ENCODE assay signal across 9 cellular contexts in the genomic region with DNA sequence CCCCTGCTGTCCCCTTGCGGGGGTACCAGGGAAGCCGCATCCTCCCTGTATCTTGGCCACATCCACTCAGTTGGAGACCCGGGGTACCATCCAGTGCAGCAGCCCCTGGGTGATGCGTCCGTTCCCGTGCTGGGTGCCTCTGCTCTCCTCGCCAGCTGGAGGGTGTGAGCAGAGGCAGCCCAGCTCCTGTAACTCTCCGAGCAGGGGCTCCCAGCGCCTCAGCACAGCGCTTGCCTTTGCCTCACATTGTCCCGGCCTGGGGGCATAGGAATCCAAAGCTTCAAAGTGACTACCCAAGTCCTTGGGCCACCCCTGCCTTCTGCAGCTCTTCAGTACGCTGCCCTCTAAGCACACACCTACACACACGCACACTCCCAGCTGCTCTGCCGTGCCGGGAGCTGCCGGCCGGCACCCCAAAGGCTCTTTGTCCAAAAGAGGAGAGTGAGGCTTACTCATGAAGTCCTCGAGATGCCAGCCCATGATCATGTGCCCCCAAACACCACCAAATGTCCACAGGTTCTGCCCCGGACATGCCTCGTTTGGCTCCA. TPM values are rescaled to one million over a fixed set of nuclear protein-coding genes. Genes with fewer than 3 reads are reported as not detected.
A peak's percentile ranks its signal among the peaks of the same experiment; 100 is the strongest.
DNase-seq lines count a peak whose midpoint lies in the region; ATAC-seq and TF ChIP-seq lines count a peak whose summit lies in the region.
"Had no signal": no experiment of that assay in that cellular context is flagged by ENCODE, and none has a peak within 500 bp of the region (broad histone marks: within the 10 kb centered on the region; RNA-seq: fewer than 3 reads in every experiment).

No MANE protein-coding gene starts in this region.

- H3K9me3 ChIP-seq in Caco-2 (no peaks in the 10 kb centered on the region), WERI-Rb-1 (ENCODE audit: severe bottlenecking) (no peaks in the 10 kb centered on the region), prostate gland (no peaks in the 10 kb centered on the region)

- no peak overlapping the region for H3K4me3 ChIP-seq in Caco-2 (ENCODE audit: low read depth, low read length)
- peak overlapping the region; percentile 47 for H3K4me3 ChIP-seq in WERI-Rb-1 (ENCODE audit: low read depth, low read length)
- peak overlapping the region; percentile 39 to 41 for H3K4me3 ChIP-seq in prostate gland

- peak overlapping the region; percentile 36; the same call in 1 of the 2 replicates for H3K27ac ChIP-seq in WERI-Rb-1
- peak overlapping the region; percentile 72 to 82 for H3K27ac ChIP-seq in prostate gland

- peak; percentile 10 to 12 for ATAC-seq in left cardiac atrium
- no peak for ATAC-seq in GM18519 (IDR thresholded peaks at IDR 0.05; ENCODE audit: low FRiP score, unreplicated experiment)
- ATAC-seq in HG03520 (IDR thresholded peaks at IDR 0.05; ENCODE audit: unreplicated experiment), result no peak
- no peak for ATAC-seq in activated T-cell treated with anti-CD3 and anti-CD28 coated beads, Interleukin-2, amount 50 U/mL, for 4 hours

- TF ChIP-seq POLR2A in prostate gland (IDR thresholded peaks at IDR 0.05), result no peak

- no peaks in the 10 kb centered on the region; the same call in 1 of the 2 replicates for H3K36me3 ChIP-seq in Caco-2 (ENCODE audit: control insufficient read depth, insufficient read depth, low read length)
- H3K36me3 ChIP-seq in WERI-Rb-1, result peaks cover 4% of the 10 kb centered on the region; the same call in 1 of the 2 replicates
- no peaks in the 10 kb centered on the region for H3K36me3 ChIP-seq in prostate gland

- H3K4me1 ChIP-seq in Caco-2 (peaks cover 7% of the 10 kb centered on the region; the same call in 1 of the 2 replicates), prostate gland (replicated peaks) (peaks cover 10% of the 10 kb centered on the region)

- peak overlapping the region; percentile 49 for H3K27ac Mint-ChIP-seq in Caco-2 (ENCODE audit: unreplicated experiment)
- H3K27ac Mint-ChIP-seq: activated naive CD8-positive, alpha-beta T cell treated with anti-CD3 and anti-CD28 coated beads, Interleukin-2, amount 50 U/mL, for 24 hours had no signal

- DNase-seq in Caco-2, result no peak
- no peak for DNase-seq in WERI-Rb-1
- no peak for DNase-seq in left cardiac atrium
- DNase-seq in prostate gland (ENCODE audit: low spot score), result no peak
- no peak for DNase-seq in RPMI8226
- no peak for DNase-seq in activated T-cell treated with anti-CD3 and anti-CD28 coated beads, Interleukin-2, amount 50 U/mL, for 4 hours
- DNase-seq: activated naive CD8-positive, alpha-beta T cell treated with anti-CD3 and anti-CD28 coated beads, Interleukin-2, amount 50 U/mL, for 24 hours had no signal

- no peak overlapping the region for H3K4me3 Mint-ChIP-seq in Caco-2 (ENCODE audit: unreplicated experiment)
- H3K4me3 Mint-ChIP-seq in activated T-cell treated with anti-CD3 and anti-CD28 coated beads, Interleukin-2, amount 50 U/mL, for 4 hours, result no peak overlapping the region
- H3K4me3 Mint-ChIP-seq: activated naive CD8-positive, alpha-beta T cell treated with anti-CD3 and anti-CD28 coated beads, Interleukin-2, amount 50 U/mL, for 24 hours had no signal

- H3K27me3 Mint-ChIP-seq in Caco-2 (ENCODE audit: insufficient read depth, unreplicated experiment), result no peaks in the 10 kb centered on the region
- peaks cover 25% of the 10 kb centered on the region for H3K27me3 Mint-ChIP-seq in activated T-cell treated with anti-CD3 and anti-CD28 coated beads, Interleukin-2, amount 50 U/mL, for 4 hours (ENCODE audit: low read depth)

- POLR2A ChIA-PET in Caco-2 (lab: Charles Lee), result no interaction called here

- intact Hi-C loops in Caco-2 (cut with micrococcal nuclease; ENCODE audit: unreplicated experiment) (loop anchor here (5.0 kb wide), 1 partner anchor 419 kb away; no protein-coding TSS in a partner anchor), left cardiac atrium (cut with DNase I) (loop anchor here (5.0 to 10.0 kb wide), 3 partner anchors 63 to 157 kb away; no protein-coding TSS in a partner anchor), prostate gland (cut with DNase I) (loop anchor here (1.0 kb wide), 1 partner anchor 66 kb away; no protein-coding TSS in a partner anchor)

- peaks cover 9% of the 10 kb centered on the region for H3K36me3 Mint-ChIP-seq in Caco-2 (ENCODE audit: insufficient read depth, unreplicated experiment)
- peaks cover 2% of the 10 kb centered on the region for H3K36me3 Mint-ChIP-seq in activated T-cell treated with anti-CD3 and anti-CD28 coated beads, Interleukin-2, amount 50 U/mL, for 4 hours (ENCODE audit: insufficient read depth)

- TF ChIP-seq CTCF in Caco-2 (IDR thresholded peaks at IDR 0.05; ENCODE audit: insufficient read depth in 1 of 2, low read depth in 1 of 2, low read length in 1 of 2, severe bottlenecking in 1 of 2, unreplicated experiment in 1 of 2), result no peak
- no peak for TF ChIP-seq CTCF in WERI-Rb-1 (IDR thresholded peaks at IDR 0.05; ENCODE audit: low read depth, low read length)
- no peak for TF ChIP-seq CTCF in prostate gland (IDR thresholded peaks at IDR 0.05)

- peaks cover 15% of the 10 kb centered on the region for H3K4me1 Mint-ChIP-seq in Caco-2 (ENCODE audit: low read depth, unreplicated experiment)
- peaks cover 4% of the 10 kb centered on the region for H3K4me1 Mint-ChIP-seq in activated T-cell treated with anti-CD3 and anti-CD28 coated beads, Interleukin-2, amount 50 U/mL, for 4 hours (ENCODE audit: low read depth)

- no peaks in the 10 kb centered on the region for H3K9me3 Mint-ChIP-seq in Caco-2 (ENCODE audit: unreplicated experiment)
- no peaks in the 10 kb centered on the region for H3K9me3 Mint-ChIP-seq in activated T-cell treated with anti-CD3 and anti-CD28 coated beads, Interleukin-2, amount 50 U/mL, for 4 hours
- H3K9me3 Mint-ChIP-seq: activated naive CD8-positive, alpha-beta T cell treated with anti-CD3 and anti-CD28 coated beads, Interleukin-2, amount 50 U/mL, for 24 hours had no signal

- CTCF ChIA-PET in Caco-2 (lab: Charles Lee), result no interaction called here

- H3K27me3 ChIP-seq in Caco-2 (replicated peaks; ENCODE audit: control insufficient read depth, insufficient read depth, low read length) (no peaks in the 10 kb centered on the region), WERI-Rb-1 (ENCODE audit: insufficient read depth, low read depth, severe bottlenecking) (no peaks in the 10 kb centered on the region), prostate gland (replicated peaks; ENCODE audit: insufficient read depth) (no peaks in the 10 kb centered on the region)

- WGBS in prostate gland, result 17% methylated on average over 20 of the region's 20 CpGs

- BruUV-seq in Caco-2 (replicated peaks; lab: Mats Ljungman, UMichigan), result no TSS peak

RNA-seq across cellular contexts. Expression of a gene that starts 0.7 kb away (rescaled TPM):
- not detected in 2 replicates for total RNA-seq in Caco-2 (2022)
- 10 to 100 TPM; 51.8 to 63.1 TPM for total RNA-seq in left cardiac atrium
- total RNA-seq in prostate gland, result 10 to 100 TPM; 17.3 to 43.2 TPM
- total RNA-seq in activated T-cell treated with anti-CD3 and anti-CD28 coated beads, Interleukin-2, amount 50 U/mL, for 4 hours, result under 1 TPM in 1 of 3 donors, not detected in 2; 0.05 TPM

Comparison
In these comparisons a context has a peak if more than half of its experiments do, and no peak if none do; other contexts are left out.
1. ATAC-seq: peak in left cardiac atrium (2 of 2); none in GM18519 (single experiment), HG03520 (single experiment) and activated T-cell treated with anti-CD3 and anti-CD28 coated beads, Interleukin-2, amount 50 U/mL, for 4 hours (0 of 2).
2. RNA of a gene that starts 0.7 kb away (total RNA-seq): 51.8 to 63.1 TPM in left cardiac atrium and 17.3 to 43.2 TPM in prostate gland; 0.05 TPM in activated T-cell treated with anti-CD3 and anti-CD28 coated beads, Interleukin-2, amount 50 U/mL, for 4 hours and not detected in Caco-2; every median in the first group is over 10 times any median in the second.